In the genomic region with DNA sequence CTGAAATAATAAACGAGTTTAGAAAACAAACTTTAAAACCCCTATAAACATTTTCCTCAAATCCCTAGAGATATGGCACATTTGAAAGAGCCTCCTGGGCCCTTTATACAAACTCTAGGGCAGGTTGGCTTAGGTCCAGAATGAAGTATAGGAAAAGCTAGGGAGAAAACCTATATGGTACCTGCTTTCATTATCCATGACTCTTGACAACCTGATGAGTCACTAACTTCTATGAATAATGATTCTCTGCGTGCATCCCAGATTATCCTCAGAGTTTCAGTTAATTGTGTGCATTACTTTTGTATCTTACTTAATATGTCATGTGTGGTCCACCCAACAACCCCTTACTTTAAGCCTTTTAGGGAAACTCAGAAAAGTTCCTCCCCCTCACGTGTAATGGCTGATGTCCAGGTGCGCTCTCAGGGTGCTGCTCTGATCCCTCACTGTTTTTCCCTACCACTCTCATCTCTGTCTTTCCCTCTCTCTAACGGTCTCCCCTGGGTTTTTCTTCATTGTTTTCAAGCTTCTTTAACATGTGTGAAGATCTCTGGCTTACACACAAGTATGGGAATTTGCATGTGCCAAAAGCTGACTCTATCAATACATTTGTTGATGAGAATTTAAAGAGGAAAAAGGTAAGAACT, we compare ENCODE assay signal across 20 cellular contexts.
"Had no signal": no experiment of that assay in that cellular context is flagged by ENCODE, and none has a peak within 500 bp of the region (broad histone marks: within the 10 kb centered on the region; RNA-seq: fewer than 3 reads in every experiment).

No MANE protein-coding gene starts in this region.

- H3K4me3 Mint-ChIP-seq: activated naive CD8-positive, alpha-beta T cell treated with anti-CD3 and anti-CD28 coated beads for 36 hours; nephron progenitor cell; stimulated activated memory B cell treated with anti-CD40 and anti-IgM and Interleukin-4, amounts not matched to agents 10 μg/mL and 1 μg/mL and 100 μg/mL, for 72 hours had no signal

- H3K27me3 Mint-ChIP-seq: activated naive CD8-positive, alpha-beta T cell treated with anti-CD3 and anti-CD28 coated beads for 36 hours; stimulated activated memory B cell treated with anti-CD40 and anti-IgM and Interleukin-4, amounts not matched to agents 10 μg/mL and 1 μg/mL and 100 μg/mL, for 72 hours had no signal

- H2AFZ ChIP-seq: hepatocyte had no signal

- H3K79me2 ChIP-seq: hepatocyte had no signal

- H3K4me1 Mint-ChIP-seq: activated naive CD8-positive, alpha-beta T cell treated with anti-CD3 and anti-CD28 coated beads for 36 hours; nephron progenitor cell; stimulated activated memory B cell treated with anti-CD40 and anti-IgM and Interleukin-4, amounts not matched to agents 10 μg/mL and 1 μg/mL and 100 μg/mL, for 72 hours had no signal

- DNase-seq: activated CD4-positive, alpha-beta T cell treated with anti-CD3 and anti-CD28 coated beads for 1 hour; activated CD4-positive, alpha-beta T cell treated with anti-CD3 and anti-CD28 coated beads, Interleukin-2, amount 50 U/mL, for 4 hours; activated naive CD8-positive, alpha-beta T cell treated with anti-CD3 and anti-CD28 coated beads for 36 hours; amniotic stem cell; dermis blood vessel endothelial cell; effector memory CD4-positive, alpha-beta T cell; foreskin fibroblast; islet precursor cell; left colon; midbrain; nephron progenitor cell; occipital lobe; posterior cingulate gyrus; spleen; stimulated activated CD4-positive, alpha-beta T cell treated with anti-CD3 and anti-CD28 coated beads, Interleukin-4, amount 100 ng/mL, for 4 hours; testis; upper lobe of left lung had no signal

- H3K27me3 ChIP-seq: hepatocyte, spleen, testis, upper lobe of left lung had no signal

- H3K36me3 Mint-ChIP-seq: activated naive CD8-positive, alpha-beta T cell treated with anti-CD3 and anti-CD28 coated beads for 36 hours; stimulated activated memory B cell treated with anti-CD40 and anti-IgM and Interleukin-4, amounts not matched to agents 10 μg/mL and 1 μg/mL and 100 μg/mL, for 72 hours had no signal

- H3K4me2 ChIP-seq: hepatocyte had no signal

- H3K9me3 Mint-ChIP-seq: nephron progenitor cell had no signal

- H3K4me3 ChIP-seq: hepatocyte, lung, spleen, testis, upper lobe of left lung had no signal

- H3K36me3 ChIP-seq: spleen, upper lobe of left lung had no signal

- H3K27ac Mint-ChIP-seq: activated naive CD8-positive, alpha-beta T cell treated with anti-CD3 and anti-CD28 coated beads for 36 hours; nephron progenitor cell; stimulated activated memory B cell treated with anti-CD40 and anti-IgM and Interleukin-4, amounts not matched to agents 10 μg/mL and 1 μg/mL and 100 μg/mL, for 72 hours had no signal

- H3K4me1 ChIP-seq: spleen, testis, upper lobe of left lung had no signal

- H3K9me3 ChIP-seq: spleen, testis, upper lobe of left lung had no signal

- ATAC-seq: left colon; stimulated activated memory B cell treated with anti-CD40 and anti-IgM and Interleukin-4, amounts not matched to agents 10 μg/mL and 1 μg/mL and 100 μg/mL, for 72 hours had no signal

- H3K27ac ChIP-seq: hepatocyte, spleen, testis, upper lobe of left lung had no signal
